In genomic region chr16:81431554-81432353, GRCh38 we compare ENCODE assay signal across 9 cellular contexts. TPM values are rescaled to one million over a fixed set of nuclear protein-coding genes. Genes with fewer than 3 reads are reported as not detected.
DNase-seq lines count a peak whose midpoint lies in the region; ATAC-seq and TF ChIP-seq lines count a peak whose summit lies in the region.
"Had no signal": no experiment of that assay in that cellular context is flagged by ENCODE, and none has a peak within 500 bp of the region (broad histone marks: within the 10 kb centered on the region; RNA-seq: fewer than 3 reads in every experiment).

No MANE protein-coding gene starts in this region.

- H3K79me1 ChIP-seq in neuronal stem cell (ENCODE audit: low read depth, low read length): no peaks in the 10 kb centered on the region

- H3K4me3 ChIP-seq in brain microvascular endothelial cell (ENCODE audit: low read depth, low read length) (no peak overlapping the region), neuronal stem cell (ENCODE audit: low read length in 2 of 2) (no peak overlapping the region)

- no peak overlapping the region for H4K8ac ChIP-seq in neuronal stem cell (ENCODE audit: low read depth, low read length)

- no peak overlapping the region for H3K14ac ChIP-seq in neuronal stem cell (ENCODE audit: low read length)

- H4K91ac ChIP-seq in neuronal stem cell (ENCODE audit: low read depth, low read length, poor library complexity): no peak overlapping the region

- H3K27me3 ChIP-seq in brain microvascular endothelial cell (replicated peaks): no peaks in the 10 kb centered on the region
- peaks cover 0 to 13% (median 2%) of the 10 kb centered on the region in 3 experiments for H3K27me3 ChIP-seq in neuronal stem cell (ENCODE audit: control insufficient read depth in 3 of 3, insufficient read depth in 3 of 3, low read depth in 1 of 3, low read length in 3 of 3)

- no peak overlapping the region for H3K4ac ChIP-seq in neuronal stem cell (ENCODE audit: low read length)

- no peak overlapping the region for H3K23ac ChIP-seq in neuronal stem cell (ENCODE audit: low read depth, low read length, poor library complexity)

- H3K9me3 ChIP-seq in neuronal stem cell (replicated peaks in 1 of 2; ENCODE audit: control insufficient read depth in 2 of 2, insufficient read depth in 1 of 2, low read depth in 1 of 2, low read length in 2 of 2): peaks cover 0 to 2% of the 10 kb centered on the region in 2 donors

- H3K27ac ChIP-seq in brain microvascular endothelial cell (peak overlapping the region; percentile 4), neuronal stem cell (replicated peaks; ENCODE audit: low read length) (no peak overlapping the region)

- H3K18ac ChIP-seq in neuronal stem cell (ENCODE audit: low read length): peak overlapping the region; percentile 38

- no peak overlapping the region for H2BK5ac ChIP-seq in neuronal stem cell (ENCODE audit: low read length)

- TF ChIP-seq CTCF in brain microvascular endothelial cell (IDR thresholded peaks at IDR 0.05; ENCODE audit: low read depth, low read length, missing control alignments): no peak

- no peaks in the 10 kb centered on the region for H3K36me3 ChIP-seq in brain microvascular endothelial cell (replicated peaks)
- H3K36me3 ChIP-seq in neuronal stem cell (replicated peaks in 1 of 2; ENCODE audit: control insufficient read depth in 2 of 2, insufficient read depth in 2 of 2, low read length in 2 of 2): no peaks in the 10 kb centered on the region

- DNase-seq in ELR (ENCODE audit: low read depth) (peak; percentile 87), NCI-H1092 treated with DMSO at 0.1 percent for 48 hours (lab: John Stamatoyannopoulos, UW) (peak; percentile 58), brain microvascular endothelial cell (peak; percentile 62), neuronal stem cell (ENCODE audit: low spot score) (no peak), DMS79 treated with DMSO at 0.1 percent for 48 hours (lab: John Stamatoyannopoulos, UW) (no peak), NCI-H526 treated with DMSO at 0.1 percent for 48 hours (lab: John Stamatoyannopoulos, UW) (no peak)
- no peak for DNase-seq in stimulated activated CD4-positive, alpha-beta T cell treated with anti-CD3 and anti-CD28 coated beads, Interleukin-15, amount 100 ng/mL, for 24 hours
- DNase-seq: stimulated activated naive CD8-positive, alpha-beta T cell treated with anti-CD3 and anti-CD28 coated beads, Interleukin-15, Interleukin-2, amounts not matched to agents 100 U/mL and 50 U/mL, for 24 hours had no signal

- H2BK12ac ChIP-seq in neuronal stem cell (ENCODE audit: low read length): no peak overlapping the region

- ATAC-seq in HG03139 (IDR thresholded peaks at IDR 0.05; ENCODE audit: unreplicated experiment): no peak

- H3K4me1 ChIP-seq in neuronal stem cell (ENCODE audit: control insufficient read depth in 2 of 2, insufficient read depth in 1 of 2, low read depth in 1 of 2, low read length in 2 of 2): peaks cover 10 to 16% of the 10 kb centered on the region in 2 donors

- WGBS in neuronal stem cell (ENCODE audit: extremely low coverage in 2 of 2, insufficient read length in 2 of 2, insufficient replicate concordance in 1 of 2), 2 donors: no CpG with 5 or more reads among the region's 23 CpGs

- H2BK15ac ChIP-seq in neuronal stem cell (ENCODE audit: low read length): no peak overlapping the region

- H2BK120ac ChIP-seq in neuronal stem cell (ENCODE audit: low read depth, low read length): no peak overlapping the region

- peak overlapping the region; percentile 80 for H2AFZ ChIP-seq in neuronal stem cell (ENCODE audit: low read length)

- in situ Hi-C loops in brain microvascular endothelial cell (cut with HindIII; ENCODE audit: low pct_ligation_motif_present, low sequenced_read_pairs): no loop called here

- H3K4me2 ChIP-seq in neuronal stem cell (ENCODE audit: insufficient read depth, low read length, poor library complexity, severe bottlenecking): no peak overlapping the region

- no peak overlapping the region for H2AK5ac ChIP-seq in neuronal stem cell (ENCODE audit: low read depth, low read length)

- no peak overlapping the region for H3K9ac ChIP-seq in neuronal stem cell (ENCODE audit: low read depth, low read length, poor library complexity)

RNA-seq across cellular contexts. Expression of gene CMIP, which starts 12.9 kb away (rescaled TPM):
- polyA plus RNA-seq in neuronal stem cell (2013, experiment 1 of 2): 29.4 TPM
- polyA plus RNA-seq in neuronal stem cell (2013, experiment 2 of 2): 31.2 TPM

Comparison
In these comparisons a context has a peak if more than half of its experiments do, and no peak if none do; other contexts are left out.
1. DNase-seq: peak in ELR (single experiment), NCI-H1092 treated with DMSO at 0.1 percent for 48 hours (single experiment) and brain microvascular endothelial cell (single experiment); none in neuronal stem cell (single experiment), DMS79 treated with DMSO at 0.1 percent for 48 hours (single experiment), stimulated activated CD4-positive, alpha-beta T cell treated with anti-CD3 and anti-CD28 coated beads, Interleukin-15, amount 100 ng/mL, for 24 hours (single experiment) and NCI-H526 treated with DMSO at 0.1 percent for 48 hours (single experiment).